In the genomic region with DNA sequence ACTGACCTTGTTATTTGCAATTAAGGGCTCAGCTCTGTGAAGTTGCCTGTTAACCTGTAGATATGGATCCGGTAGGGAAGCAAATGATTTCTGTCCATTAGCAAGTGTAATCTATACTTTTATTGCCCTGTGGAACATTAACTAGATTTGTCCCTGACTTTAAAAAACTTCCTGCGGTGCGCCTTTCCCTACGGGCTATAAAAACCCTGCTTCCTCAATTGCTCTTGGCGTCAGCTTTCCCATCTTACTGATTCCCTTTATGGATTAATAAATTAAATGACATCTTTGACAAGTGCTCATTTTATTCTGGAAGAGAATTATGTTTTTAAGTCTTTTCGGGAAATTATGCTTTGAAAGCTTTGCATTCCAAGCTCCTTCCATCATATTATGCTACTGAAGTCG, we compare ENCODE assay signal across 20 cellular contexts.
"Had no signal": no experiment of that assay in that cellular context is flagged by ENCODE, and none has a peak within 500 bp of the region (broad histone marks: within the 10 kb centered on the region; RNA-seq: fewer than 3 reads in every experiment).

No MANE protein-coding gene starts in this region.

- H3K27ac Mint-ChIP-seq: activated CD4-positive, alpha-beta memory T cell treated with anti-CD3 and anti-CD28 coated beads, Interleukin-2, amount 10 ng/mL, durations not matched to agents 7 days and 5 days; activated naive CD8-positive, alpha-beta T cell treated with anti-CD3 and anti-CD28 coated beads, Interleukin-2, amount 10 ng/mL, durations not matched to agents 7 days and 5 days; dendritic cell treated with granulocyte-macrophage colony-stimulating factor and Interleukin-4, amounts not matched to agents 40 ng/mL and 50 ng/mL, for 4 days; natural killer cell; WTC11 had no signal

- H3K4me3 Mint-ChIP-seq: activated CD4-positive, alpha-beta memory T cell treated with anti-CD3 and anti-CD28 coated beads, Interleukin-2, amount 10 ng/mL, durations not matched to agents 7 days and 5 days; activated naive CD8-positive, alpha-beta T cell treated with anti-CD3 and anti-CD28 coated beads, Interleukin-2, amount 10 ng/mL, durations not matched to agents 7 days and 5 days; dendritic cell treated with granulocyte-macrophage colony-stimulating factor and Interleukin-4, amounts not matched to agents 40 ng/mL and 50 ng/mL, for 4 days; natural killer cell; WTC11 had no signal

- H3K9me3 Mint-ChIP-seq: activated CD4-positive, alpha-beta memory T cell treated with anti-CD3 and anti-CD28 coated beads, Interleukin-2, amount 10 ng/mL, durations not matched to agents 7 days and 5 days; activated naive CD8-positive, alpha-beta T cell treated with anti-CD3 and anti-CD28 coated beads, Interleukin-2, amount 10 ng/mL, durations not matched to agents 7 days and 5 days; dendritic cell treated with granulocyte-macrophage colony-stimulating factor and Interleukin-4, amounts not matched to agents 40 ng/mL and 50 ng/mL, for 4 days; natural killer cell had no signal

- H3K4me3 ChIP-seq: breast epithelium, prostate gland, smooth muscle cell had no signal

- DNase-seq: activated CD4-positive, alpha-beta memory T cell treated with anti-CD3 and anti-CD28 coated beads, Interleukin-2, amount 10 ng/mL, durations not matched to agents 7 days and 5 days; activated CD4-positive, alpha-beta T cell treated with anti-CD3 and anti-CD28 coated beads for 4 hours; activated CD8-positive, alpha-beta memory T cell treated with anti-CD3 and anti-CD28 coated beads, Interleukin-2, amount 50 U/mL, for 4 hours; activated gamma-delta T cell; activated naive CD8-positive, alpha-beta T cell treated with anti-CD3 and anti-CD28 coated beads, Interleukin-2, amount 10 ng/mL, durations not matched to agents 7 days and 5 days; activated T-cell treated with anti-CD3 and anti-CD28 coated beads, Interleukin-2, amount 50 U/mL, for 48 hours; anterior cingulate cortex; cerebellar nuclear complex; mammary epithelial cell; natural killer cell; occipital lobe; right cardiac atrium; stimulated activated naive CD8-positive, alpha-beta T cell treated with anti-CD3 and anti-CD28 coated beads, Interleukin-15, Interleukin-2, amounts not matched to agents 100 U/mL and 50 U/mL, for 24 hours; T-helper 2 cell; trophoblast cell had no signal

- H3K4me1 ChIP-seq: breast epithelium, prostate gland had no signal

- H3K36me3 Mint-ChIP-seq: activated naive CD8-positive, alpha-beta T cell treated with anti-CD3 and anti-CD28 coated beads, Interleukin-2, amount 10 ng/mL, durations not matched to agents 7 days and 5 days; natural killer cell; WTC11 had no signal

- H3K9me3 ChIP-seq: breast epithelium, prostate gland had no signal

- H3K27ac ChIP-seq: breast epithelium, prostate gland had no signal

- H3K4me1 Mint-ChIP-seq: activated CD4-positive, alpha-beta memory T cell treated with anti-CD3 and anti-CD28 coated beads, Interleukin-2, amount 10 ng/mL, durations not matched to agents 7 days and 5 days; activated naive CD8-positive, alpha-beta T cell treated with anti-CD3 and anti-CD28 coated beads, Interleukin-2, amount 10 ng/mL, durations not matched to agents 7 days and 5 days had no signal

- H3K36me3 ChIP-seq: breast epithelium, prostate gland had no signal
